ENCODE assay signal across 11 cellular contexts in genomic region chr2:204051476-204051875, GRCh38.
DNase-seq lines count a peak whose midpoint lies in the region; ATAC-seq, FAIRE-seq and TF ChIP-seq lines count a peak whose summit lies in the region.
"Had no signal": no experiment of that assay in that cellular context is flagged by ENCODE, and none has a peak within 500 bp of the region (broad histone marks: within the 10 kb centered on the region; RNA-seq: fewer than 3 reads in every experiment).

No MANE protein-coding gene starts in this region.

- H2AFZ ChIP-seq in OCI-LY7 (ENCODE audit: low read length): no peak overlapping the region
- no peak overlapping the region for H2AFZ ChIP-seq in endothelial cell of umbilical vein (ENCODE audit: low read depth, low read length)

- no peak overlapping the region for H3K9ac ChIP-seq in endothelial cell of umbilical vein (replicated peaks; ENCODE audit: extremely low read depth, insufficient read depth, low read length)
- H3K9ac ChIP-seq: BLaER1 treated with 17β-estradiol and CSF1 and Interleukin-3, amounts not matched to agents 10 nM and 100 nM had no signal

- no peak overlapping the region for H3K27ac ChIP-seq in OCI-LY7 (ENCODE audit: low read depth, low read length, poor library complexity, severe bottlenecking)
- no peak overlapping the region for H3K27ac ChIP-seq in endothelial cell of umbilical vein (ENCODE audit: insufficient read depth, low read depth, low read length)
- no peak overlapping the region for H3K27ac ChIP-seq in heart right ventricle
- H3K27ac ChIP-seq in uterus: no peak overlapping the region
- H3K27ac ChIP-seq: BLaER1 treated with 17β-estradiol and CSF1 and Interleukin-3, amounts not matched to agents 10 nM and 100 nM had no signal

- TF ChIP-seq CTCF in GM12874 (IDR thresholded peaks at IDR 0.05; ENCODE audit: insufficient read depth, low read depth, low read length) (0 out of 2 replicates have a peak, but pooled peaks have one; percentile 26), OCI-LY7 (conservative IDR thresholded peaks at IDR 0.05; ENCODE audit: low read length) (peak; percentile 91), endothelial cell of umbilical vein (IDR thresholded peaks at IDR 0.05; ENCODE audit: extremely low read depth in 1 of 2, insufficient read depth in 1 of 2, low read depth in 1 of 2, low read length in 2 of 2) (peak; percentile 21 to 31), heart right ventricle (IDR thresholded peaks at IDR 0.05) (peak in 2 of 9 donors; percentile 11 to 30), uterus (IDR thresholded peaks at IDR 0.05) (no peak)

- H3K4me1 ChIP-seq in OCI-LY7 (ENCODE audit: insufficient read depth, low read length, poor library complexity, severe bottlenecking) (peaks cover 35% of the 10 kb centered on the region), endothelial cell of umbilical vein (ENCODE audit: control insufficient read depth, extremely low read depth, insufficient read depth, low read length) (no peaks in the 10 kb centered on the region), heart right ventricle (no peaks in the 10 kb centered on the region), uterus (peaks cover 0 to 3% of the 10 kb centered on the region in 2 donors)

- no peaks in the 10 kb centered on the region for H3K9me1 ChIP-seq in endothelial cell of umbilical vein (replicated peaks; ENCODE audit: control insufficient read depth, extremely low read depth, insufficient read depth, low read length)

- no peaks in the 10 kb centered on the region for H3K79me2 ChIP-seq in OCI-LY7 (ENCODE audit: insufficient read depth, low read depth, low read length)
- H3K79me2 ChIP-seq in endothelial cell of umbilical vein (ENCODE audit: control insufficient read depth, insufficient read depth, low read length): no peaks in the 10 kb centered on the region

- 93% methylated on average over 4 of the region's 4 CpGs for WGBS in heart right ventricle, 2 donors

- H3K4me2 ChIP-seq in OCI-LY7 (ENCODE audit: low read length) (no peak overlapping the region), endothelial cell of umbilical vein (ENCODE audit: insufficient read depth, low read length) (no peak overlapping the region)
- H3K4me2 ChIP-seq: BLaER1 treated with 17β-estradiol and CSF1 and Interleukin-3, amounts not matched to agents 10 nM and 100 nM had no signal

- dilution Hi-C loops in endothelial cell of umbilical vein (cut with MboI; ENCODE audit: extremely low pct_ligation_motif_present, low sequenced_read_pairs): no loop called here

- H3K36me3 ChIP-seq in OCI-LY7 (ENCODE audit: insufficient read depth, low read length) (no peaks in the 10 kb centered on the region), endothelial cell of umbilical vein (ENCODE audit: control insufficient read depth in 2 of 2, extremely low read depth in 1 of 2, insufficient read depth in 2 of 2, low read length in 2 of 2) (no peaks in the 10 kb centered on the region), heart right ventricle (no peaks in the 10 kb centered on the region), uterus (no peaks in the 10 kb centered on the region)
- H3K36me3 ChIP-seq: BLaER1 treated with 17β-estradiol and CSF1 and Interleukin-3, amounts not matched to agents 10 nM and 100 nM had no signal

- no peak for TF ChIP-seq POLR2A in endothelial cell of umbilical vein (IDR thresholded peaks at IDR 0.05; ENCODE audit: low read depth, low read length)
- TF ChIP-seq POLR2A in uterus (IDR thresholded peaks at IDR 0.05): no peak

- H3K4me3 ChIP-seq in OCI-LY7 (ENCODE audit: low read depth, low read length, poor library complexity, severe bottlenecking) (no peak overlapping the region), endothelial cell of umbilical vein (replicated peaks in 1 of 3; ENCODE audit: insufficient read depth in 1 of 3, low read depth in 1 of 3, low read length in 3 of 3) (no peak overlapping the region), heart right ventricle (no peak overlapping the region), uterus (no peak overlapping the region)
- H3K4me3 ChIP-seq: BLaER1 treated with 17β-estradiol and CSF1 and Interleukin-3, amounts not matched to agents 10 nM and 100 nM had no signal

- H3K9me3 ChIP-seq in OCI-LY7 (ENCODE audit: low read length): no peaks in the 10 kb centered on the region
- H3K9me3 ChIP-seq in endothelial cell of umbilical vein (replicated peaks; ENCODE audit: control insufficient read depth, insufficient read depth, low read length): no peaks in the 10 kb centered on the region
- H3K9me3 ChIP-seq in heart right ventricle: no peaks in the 10 kb centered on the region
- no peaks in the 10 kb centered on the region for H3K9me3 ChIP-seq in uterus

- no peak for FAIRE-seq in endothelial cell of umbilical vein (lab: Jason Lieb, UNC)

- ATAC-seq in heart right ventricle: no peak
- ATAC-seq: stimulated activated naive B cell treated with anti-CD40 and anti-IgM and Interleukin-4, amounts not matched to agents 10 μg/mL and 1 μg/mL and 100 μg/mL, for 72 hours had no signal

- H4K20me1 ChIP-seq in OCI-LY7 (ENCODE audit: insufficient read depth, low read length): no peaks in the 10 kb centered on the region
- no peaks in the 10 kb centered on the region for H4K20me1 ChIP-seq in endothelial cell of umbilical vein (replicated peaks; ENCODE audit: control insufficient read depth, extremely low read depth, insufficient read depth, low read length)
- H4K20me1 ChIP-seq: BLaER1 treated with 17β-estradiol and CSF1 and Interleukin-3, amounts not matched to agents 10 nM and 100 nM had no signal

- H3K9me2 ChIP-seq in OCI-LY7 (ENCODE audit: insufficient read depth, low read length): no peaks in the 10 kb centered on the region

- CTCF ChIA-PET in OCI-LY7 (lab: Charles Lee; ENCODE audit: unreplicated experiment) (interaction anchor here (1.1 kb wide), 1 partner anchor 11 kb away, joined by 4 read pairs; no protein-coding TSS in a partner anchor), endothelial cell of umbilical vein (lab: Charles Lee) (interaction anchor here (0.5 to 2.7 kb wide), 14 partner anchors 10 to 1885 kb away, joined by 3 to 14 read pairs (median 5); no protein-coding TSS in a partner anchor)

- intact Hi-C loops in OCI-LY7 (cut with micrococcal nuclease; ENCODE audit: unreplicated experiment): no loop called here
- intact Hi-C loops in endothelial cell of umbilical vein (cut with micrococcal nuclease): no loop called here
- intact Hi-C loops in heart right ventricle (cut with DNase I): no loop called here
- intact Hi-C loops in uterus (cut with DNase I; ENCODE audit: low total_unique reads): no loop called here

- BruUV-seq in OCI-LY7 (replicated peaks; lab: Mats Ljungman, UMichigan) (no TSS peak), endothelial cell of umbilical vein (replicated peaks; lab: Mats Ljungman, UMichigan) (no TSS peak)

- H3K27me3 ChIP-seq in endothelial cell of umbilical vein (ENCODE audit: control insufficient read depth in 2 of 2, insufficient read depth in 2 of 2, low read length in 2 of 2): peaks cover 15 to 28% of the 10 kb centered on the region in 2 experiments
- peaks cover 0 to 7% (median 0%) of the 10 kb centered on the region in 7 donors for H3K27me3 ChIP-seq in heart right ventricle
- H3K27me3 ChIP-seq in uterus: no peaks in the 10 kb centered on the region
- H3K27me3 ChIP-seq: BLaER1 treated with 17β-estradiol and CSF1 and Interleukin-3, amounts not matched to agents 10 nM and 100 nM had no signal

- DNase-seq in 8988T: peak; percentile 27
- peak; percentile 46 for DNase-seq in OCI-LY7 (ENCODE audit: low spot score)
- peak; percentile 14 for DNase-seq in endothelial cell of umbilical vein (ENCODE audit: low read depth, low spot score)
- DNase-seq in Kasumi-1 (lab: John Stamatoyannopoulos, UW): no peak
- no peak for DNase-seq in heart right ventricle
- no peak for DNase-seq in uterus
- DNase-seq in activated CD4-positive, alpha-beta T cell treated with anti-CD3 and anti-CD28 coated beads, Interleukin-2, amount 50 U/mL, for 4 hours: no peak
- DNase-seq: NCI-H1417; stimulated activated naive B cell treated with anti-CD40 and anti-IgM and Interleukin-4, amounts not matched to agents 10 μg/mL and 1 μg/mL and 100 μg/mL, for 72 hours had no signal

- POLR2A ChIA-PET in OCI-LY7 (lab: Charles Lee) (no interaction called here), endothelial cell of umbilical vein (lab: Charles Lee) (no interaction called here)

TF ChIP-seq in endothelial cell of umbilical vein, 7 proteins besides CTCF, POLR2A, EP300 and RAD21:
- TF ChIP-seq MAX (IDR thresholded peaks at IDR 0.05; ENCODE audit: insufficient read depth, insufficient read length) (no peak), FOS (IDR thresholded peaks at IDR 0.05; ENCODE audit: borderline replicate concordance, insufficient read depth, low read length) (no peak), EZH2 (IDR thresholded peaks at IDR 0.05; ENCODE audit: borderline replicate concordance, low read depth, low read length, severe bottlenecking) (no peak), MYC (IDR thresholded peaks at IDR 0.05; ENCODE audit: low read depth, low read length) (no peak), JUN (IDR thresholded peaks at IDR 0.05; ENCODE audit: borderline replicate concordance, insufficient read depth, insufficient read length, low read depth) (no peak), GATA2 (IDR thresholded peaks at IDR 0.05; ENCODE audit: insufficient read depth, insufficient read length, low read depth, low read length) (no peak), POLR2AphosphoS5 (IDR thresholded peaks at IDR 0.05; ENCODE audit: insufficient read depth, low read depth, low read length) (no peak)

Comparison
In these comparisons a context has a peak if more than half of its experiments do, and no peak if none do; other contexts are left out.
1. DNase-seq: peak in 8988T (single experiment), OCI-LY7 (single experiment) and endothelial cell of umbilical vein (single experiment); none in Kasumi-1 (0 of 2), heart right ventricle (0 of 2), uterus (0 of 2) and activated CD4-positive, alpha-beta T cell treated with anti-CD3 and anti-CD28 coated beads, Interleukin-2, amount 50 U/mL, for 4 hours (0 of 2).
2. CTCF ChIP-seq: peak in GM12874 (single experiment), OCI-LY7 (single experiment) and endothelial cell of umbilical vein (2 of 2); none in uterus (0 of 4).